8 cellular contexts compared by ENCODE assay signal in the genomic region with DNA sequence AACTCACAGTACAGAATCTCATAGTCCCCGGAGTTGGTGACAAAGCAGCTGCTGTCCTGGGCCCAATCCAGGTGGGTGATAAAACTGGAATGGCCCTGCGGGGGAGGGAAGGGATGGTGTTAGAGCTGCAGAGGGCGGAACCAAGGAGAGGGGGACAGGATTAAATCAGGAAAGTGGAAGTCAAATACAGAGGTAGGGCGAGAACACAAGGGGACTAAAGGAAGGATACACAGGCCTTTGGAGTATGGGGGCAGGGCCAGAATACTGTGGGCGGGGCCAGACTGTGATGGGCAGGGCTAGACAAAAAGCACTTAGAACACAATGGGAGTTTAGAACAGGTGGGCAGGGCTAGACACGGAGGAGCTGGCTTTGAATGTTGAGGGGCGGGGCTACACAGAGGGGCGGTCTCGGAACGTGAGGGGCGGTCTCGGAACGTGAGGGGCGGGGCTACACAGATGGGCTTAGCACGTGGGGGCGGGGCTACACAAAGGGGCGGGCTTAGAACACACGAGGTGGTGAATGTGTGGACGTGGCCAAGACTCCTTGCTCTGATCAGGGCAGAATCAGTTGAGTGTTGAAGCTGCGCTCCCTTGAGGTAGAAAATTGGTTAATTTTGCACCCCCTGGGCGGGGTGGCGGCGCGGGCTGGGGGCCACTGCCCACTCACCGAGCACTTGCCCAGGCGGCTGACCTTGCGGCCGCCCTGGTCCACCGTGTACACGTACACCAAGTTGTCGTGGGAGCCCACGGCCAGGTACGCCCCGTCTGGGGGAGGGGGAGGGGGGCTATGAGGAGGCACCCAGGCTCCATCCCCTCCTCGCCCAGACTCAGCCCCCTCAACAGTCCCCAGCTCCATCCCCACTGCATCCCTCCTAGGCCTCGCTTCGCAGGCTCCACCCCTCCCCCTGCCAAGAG. TPM values are rescaled to one million over a fixed set of nuclear protein-coding genes. Genes with fewer than 3 reads are reported as not detected.
DNase-seq lines count a peak whose midpoint lies in the region; TF ChIP-seq lines count a peak whose summit lies in the region.

No MANE protein-coding gene starts in this region.

- H3K27ac ChIP-seq in tibial nerve: peak overlapping the region in 3 of 4 donors; percentile 42 to 62 (median 53)

- in situ Hi-C loops in Caki2 (cut with HindIII; ENCODE audit: low pct_unique_long_range_greater_than_20kb, low sequenced_read_pairs): no loop called here

- H3K36me3 ChIP-seq in tibial nerve: peaks cover 0 to 80% (median 0%) of the 10 kb centered on the region in 3 donors

- no peaks in the 10 kb centered on the region for H3K27me3 ChIP-seq in tibial nerve

- WGBS in tibial nerve, 2 donors: 28 to 47% methylated on average over 32 to 35 of the region's 37 CpGs

- TF ChIP-seq POLR2A in tibial nerve (IDR thresholded peaks at IDR 0.05): no peak

- TF ChIP-seq CTCF in tibial nerve (IDR thresholded peaks at IDR 0.05): no peak

- peak overlapping the region in 1 of 4 donors; percentile 17 for H3K4me3 ChIP-seq in tibial nerve

- H3K9me3 ChIP-seq in tibial nerve: no peaks in the 10 kb centered on the region

- DNase-seq in Caki2 (ENCODE audit: low read depth): peak; percentile 92
- DNase-seq in HS-27A (ENCODE audit: low read depth): peak; percentile 35
- peak; percentile 88 for DNase-seq in RKO (ENCODE audit: low spot score)
- DNase-seq in activated T-helper 1 cell treated with Interleukin-2 at 50 U/mL for 16 hours (ENCODE audit: low read depth): peak; percentile 44
- peak; percentile 92 for DNase-seq in fibroblast of the conjunctiva (ENCODE audit: low read depth)
- peak; percentile 13 for DNase-seq in occipital lobe (lab: John Stamatoyannopoulos, UW)
- peak; percentile 79 to 81 for DNase-seq in tibial nerve (ENCODE audit: low spot score in 2 of 2)
- no peak for DNase-seq in inferior parietal cortex (ENCODE audit: extremely low spot score)

- H3K4me1 ChIP-seq in tibial nerve: peaks cover 0 to 11% (median 0%) of the 10 kb centered on the region in 4 donors

- no peak for TF ChIP-seq EP300 in tibial nerve (IDR thresholded peaks at IDR 0.05)

RNA-seq across cellular contexts. Expression of gene GPR4, which starts 14.0 kb away (rescaled TPM):
- not detected in 2 replicates for total RNA-seq in Caki2 (2014; rRNA removed; shearing (Covaris generic); ENCODE audit: low replicate concordance)
- 0.16 TPM for total RNA-seq in occipital lobe
- total RNA-seq in tibial nerve: 10 to 100 TPM; 12.6 to 15.6 (median 13.8) TPM

RNA-seq across cellular contexts. Expression of gene EML2, which starts 23.1 kb away (rescaled TPM):
- 36.2 and 59.8 TPM in 2 replicates for total RNA-seq in Caki2 (2014; rRNA removed; shearing (Covaris generic); ENCODE audit: low replicate concordance)
- 15.8 TPM for total RNA-seq in occipital lobe
- total RNA-seq in tibial nerve: 10 to 100 TPM; 21.0 to 57.1 (median 25.0) TPM

RNA-seq across cellular contexts. Expression of gene OPA3, which starts 31.4 kb away (rescaled TPM):
- total RNA-seq in Caki2 (2014; rRNA removed; shearing (Covaris generic); ENCODE audit: low replicate concordance): 9.4 and 14.1 TPM in 2 replicates
- 2.0 TPM for total RNA-seq in occipital lobe
- 1 to 10 TPM; 4.8 to 6.7 (median 5.7) TPM for total RNA-seq in tibial nerve

RNA-seq across cellular contexts. Expression of gene GIPR, which starts 52.0 kb away (rescaled TPM):
- 0.44 TPM in 1 of 2 replicates, not detected in the other for total RNA-seq in Caki2 (2014; rRNA removed; shearing (Covaris generic); ENCODE audit: low replicate concordance)
- total RNA-seq in occipital lobe: not detected
- 1 to 10 TPM in 1 of 4 donors, under 1 TPM in 1, not detected in 2; 0.98 to 2.4 TPM for total RNA-seq in tibial nerve

Comparison
In these comparisons a context has a peak if more than half of its experiments do, and no peak if none do; other contexts are left out.
1. RNA of gene GPR4, which starts 14.0 kb away (total RNA-seq): 12.6 to 15.6 TPM in tibial nerve; 0.16 TPM in occipital lobe (single experiment) and not detected in Caki2; every median in the first group is over 10 times any median in the second.